In genomic region chr10:22455068-22455467, GRCh38 we compare ENCODE assay signal across 18 cellular contexts.
A peak's percentile ranks its signal among the peaks of the same experiment; 100 is the strongest.
DNase-seq lines count a peak whose midpoint lies in the region; ATAC-seq and TF ChIP-seq lines count a peak whose summit lies in the region.
"Had no signal": no experiment of that assay in that cellular context is flagged by ENCODE, and none has a peak within 500 bp of the region (broad histone marks: within the 10 kb centered on the region; RNA-seq: fewer than 3 reads in every experiment).

No MANE protein-coding gene starts in this region.

- no peaks in the 10 kb centered on the region for H3K27me3 Mint-ChIP-seq in activated CD4-positive, alpha-beta T cell treated with anti-CD3 and anti-CD28 coated beads, Interleukin-2, amount 10 ng/mL, durations not matched to agents 7 days and 5 days
- H3K27me3 Mint-ChIP-seq in mesothelial cell of epicardium (ENCODE audit: low read depth) = no peaks in the 10 kb centered on the region
- H3K27me3 Mint-ChIP-seq: activated T-cell treated with anti-CD3 and anti-CD28 coated beads, Interleukin-2, amount 50 U/mL, for 24 hours had no signal

- H3K27me3 ChIP-seq in breast epithelium = no peaks in the 10 kb centered on the region
- H3K27me3 ChIP-seq: MG63, stomach had no signal

- no peak for DNase-seq in activated CD4-positive, alpha-beta T cell treated with anti-CD3 and anti-CD28 coated beads, Interleukin-2, amount 10 ng/mL, durations not matched to agents 7 days and 5 days
- no peak for DNase-seq in activated CD4-positive, alpha-beta T cell treated with anti-CD3 and anti-CD28 coated beads for 4 hours
- DNase-seq in mesothelial cell of epicardium (ENCODE audit: low spot score in 2 of 2, unreplicated experiment in 2 of 2) (no peak), HuH-7.5 (ENCODE audit: low spot score) (no peak), GM03348 (ENCODE audit: low spot score) (no peak), breast epithelium (ENCODE audit: low spot score in 2 of 2) (no peak)
- DNase-seq: activated CD4-positive, alpha-beta T cell treated with anti-CD3 and anti-CD28 coated beads, Interleukin-2, amount 50 U/mL, for 1 hour; activated T-cell treated with anti-CD3 and anti-CD28 coated beads, Interleukin-2, amount 50 U/mL, for 24 hours; DMS79 treated with DMSO at 0.1 percent for 48 hours; MG63; NCI-H1930; SHP77; stimulated activated CD4-positive, alpha-beta T cell treated with anti-CD3 and anti-CD28 coated beads, Interleukin-12 subunit alpha, Interleukin-12 subunit beta, amount 100 ng/mL, for 4 hours; stomach; T-helper 17 cell had no signal

- peaks cover 10% of the 10 kb centered on the region for H3K9me3 Mint-ChIP-seq in activated CD4-positive, alpha-beta T cell treated with anti-CD3 and anti-CD28 coated beads, Interleukin-2, amount 10 ng/mL, durations not matched to agents 7 days and 5 days
- peaks cover 7% of the 10 kb centered on the region for H3K9me3 Mint-ChIP-seq in mesothelial cell of epicardium
- H3K9me3 Mint-ChIP-seq: activated T-cell treated with anti-CD3 and anti-CD28 coated beads, Interleukin-2, amount 50 U/mL, for 24 hours; natural killer cell treated with Interleukin-12 subunit alpha and Interleukin-12 subunit beta and Interleukin-15 and Interleukin-18, amount 100 ng/mL, for 72 hours had no signal

- TF ChIP-seq CTCF in mesothelial cell of epicardium (IDR thresholded peaks at IDR 0.05; ENCODE audit: unreplicated experiment) = no peak
- no peak for TF ChIP-seq CTCF in breast epithelium (IDR thresholded peaks at IDR 0.05)

- H3K27ac ChIP-seq in breast epithelium = no peak overlapping the region
- H3K27ac ChIP-seq: stomach had no signal

- ATAC-seq in GM19035 (IDR thresholded peaks at IDR 0.05; ENCODE audit: unreplicated experiment) (peak; percentile 58), HG03066 (IDR thresholded peaks at IDR 0.05; ENCODE audit: low read depth, unreplicated experiment) (peak; percentile 52)
- ATAC-seq: natural killer cell treated with Interleukin-12 subunit alpha and Interleukin-12 subunit beta and Interleukin-15 and Interleukin-18, amount 100 ng/mL, for 72 hours; T-helper 17 cell had no signal

- peaks cover 13% of the 10 kb centered on the region for H3K4me1 Mint-ChIP-seq in activated CD4-positive, alpha-beta T cell treated with anti-CD3 and anti-CD28 coated beads, Interleukin-2, amount 10 ng/mL, durations not matched to agents 7 days and 5 days
- peaks cover 27% of the 10 kb centered on the region for H3K4me1 Mint-ChIP-seq in mesothelial cell of epicardium

- no peaks in the 10 kb centered on the region for H3K4me1 ChIP-seq in breast epithelium
- H3K4me1 ChIP-seq: stomach had no signal

- intact Hi-C loops in breast epithelium (cut with DNase I; ENCODE audit: low total_unique reads) = no loop called here

- H3K36me3 ChIP-seq in breast epithelium = no peaks in the 10 kb centered on the region
- H3K36me3 ChIP-seq: MG63, stomach had no signal

- no peaks in the 10 kb centered on the region for H3K36me3 Mint-ChIP-seq in activated CD4-positive, alpha-beta T cell treated with anti-CD3 and anti-CD28 coated beads, Interleukin-2, amount 10 ng/mL, durations not matched to agents 7 days and 5 days (ENCODE audit: low read depth)
- no peaks in the 10 kb centered on the region for H3K36me3 Mint-ChIP-seq in mesothelial cell of epicardium
- H3K36me3 Mint-ChIP-seq: natural killer cell treated with Interleukin-12 subunit alpha and Interleukin-12 subunit beta and Interleukin-15 and Interleukin-18, amount 100 ng/mL, for 72 hours had no signal

- peak overlapping the region; percentile 57 for H3K27ac Mint-ChIP-seq in activated CD4-positive, alpha-beta T cell treated with anti-CD3 and anti-CD28 coated beads, Interleukin-2, amount 10 ng/mL, durations not matched to agents 7 days and 5 days
- peak overlapping the region; percentile 12 for H3K27ac Mint-ChIP-seq in mesothelial cell of epicardium
- H3K27ac Mint-ChIP-seq: activated T-cell treated with anti-CD3 and anti-CD28 coated beads, Interleukin-2, amount 50 U/mL, for 24 hours; natural killer cell treated with Interleukin-12 subunit alpha and Interleukin-12 subunit beta and Interleukin-15 and Interleukin-18, amount 100 ng/mL, for 72 hours; T-helper 17 cell had no signal

- no peak for TF ChIP-seq POLR2A in breast epithelium (IDR thresholded peaks at IDR 0.05)

- no peak overlapping the region for H3K4me3 ChIP-seq in breast epithelium
- H3K4me3 ChIP-seq: MG63, stomach had no signal

- POLR2A ChIA-PET in activated CD4-positive, alpha-beta T cell treated with anti-CD3 and anti-CD28 coated beads, Interleukin-2, amount 10 ng/mL, durations not matched to agents 7 days and 5 days (lab: Charles Lee) = interaction anchor here (0.7 kb wide), 1 partner anchor 37 kb away, joined by 4 read pairs; no protein-coding TSS in a partner anchor

- no peak overlapping the region for H3K4me3 Mint-ChIP-seq in activated CD4-positive, alpha-beta T cell treated with anti-CD3 and anti-CD28 coated beads, Interleukin-2, amount 10 ng/mL, durations not matched to agents 7 days and 5 days
- H3K4me3 Mint-ChIP-seq in mesothelial cell of epicardium = no peak overlapping the region
- H3K4me3 Mint-ChIP-seq: activated T-cell treated with anti-CD3 and anti-CD28 coated beads, Interleukin-2, amount 50 U/mL, for 24 hours; natural killer cell treated with Interleukin-12 subunit alpha and Interleukin-12 subunit beta and Interleukin-15 and Interleukin-18, amount 100 ng/mL, for 72 hours; T-helper 17 cell had no signal

- no peaks in the 10 kb centered on the region for H3K9me3 ChIP-seq in breast epithelium
- H3K9me3 ChIP-seq: MG63, stomach had no signal

- CTCF ChIA-PET in activated CD4-positive, alpha-beta T cell treated with anti-CD3 and anti-CD28 coated beads, Interleukin-2, amount 10 ng/mL, durations not matched to agents 7 days and 5 days (lab: Charles Lee) = interaction anchor here (0.6 to 1.5 kb wide), 4 partner anchors 13 to 534 kb away, joined by 3 to 7 read pairs (median 4); no protein-coding TSS in a partner anchor
